Comparison of ENCODE assay signal across 26 cellular contexts in the genomic region with DNA sequence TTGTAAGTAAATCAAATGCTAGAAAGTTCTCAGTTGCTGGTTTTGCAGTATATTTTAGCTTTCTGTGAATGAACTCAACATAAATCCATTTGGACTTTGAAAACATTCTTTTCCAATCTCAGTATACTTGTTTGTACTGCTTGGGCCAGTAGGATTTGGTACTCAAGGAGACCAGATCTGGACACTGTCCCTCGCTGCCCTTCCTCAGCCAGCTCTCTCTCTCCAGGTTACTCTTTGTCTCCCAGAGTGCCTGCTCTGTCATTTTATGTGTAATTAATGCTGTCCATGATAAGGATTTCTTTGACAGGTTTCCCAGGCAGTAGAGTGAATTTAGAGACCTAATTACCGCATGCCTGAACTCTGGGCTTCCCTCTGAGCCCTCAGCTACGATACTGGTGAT.
"Had no signal": no experiment of that assay in that cellular context is flagged by ENCODE, and none has a peak within 500 bp of the region (broad histone marks: within the 10 kb centered on the region; RNA-seq: fewer than 3 reads in every experiment).

No MANE protein-coding gene starts in this region.

- H3K27me3 ChIP-seq: brain microvascular endothelial cell, cardiac muscle cell, Peyer's patch had no signal

- ATAC-seq: activated naive CD4-positive, alpha-beta T cell treated with anti-CD3 and anti-CD28 coated beads, Interleukin-2, amount 50 U/mL, for 72 hours; activated naive CD8-positive, alpha-beta T cell treated with anti-CD3 and anti-CD28 coated beads, Interleukin-2, amount 50 U/mL, for 24 hours; activated T-cell treated with anti-CD3 and anti-CD28 coated beads, Interleukin-2, amount 50 U/mL, for 4 hours; K562; T-helper 17 cell had no signal

- H3K4me3 ChIP-seq: cardiac muscle cell, K562, Peyer's patch had no signal

- H3K4me1 ChIP-seq: Peyer's patch had no signal

- H3K36me3 ChIP-seq: brain microvascular endothelial cell, cardiac muscle cell, Peyer's patch had no signal

- DNase-seq: activated B cell treated with CpG ODN at 0.5 μM for 24 hours; activated CD4-positive, alpha-beta T cell treated with anti-CD3 and anti-CD28 coated beads for 1 hour; activated CD4-positive, alpha-beta T cell treated with anti-CD3 and anti-CD28 coated beads, Interleukin-2, amount 10 ng/mL, durations not matched to agents 24 days and 14 days; activated CD4-positive, alpha-beta T cell treated with anti-CD3 and anti-CD28 coated beads, Interleukin-2, amount 50 U/mL, for 48 hours; activated CD8-positive, alpha-beta memory T cell treated with anti-CD3 and anti-CD28 coated beads for 24 hours; activated effector memory CD4-positive, alpha-beta T cell treated with anti-CD3 and anti-CD28 coated beads, Interleukin-2, amount 50 U/mL, for 16 hours; activated naive CD4-positive, alpha-beta T cell treated with Interleukin-2 at 50 U/mL for 16 hours; activated naive CD8-positive, alpha-beta T cell treated with anti-CD3 and anti-CD28 coated beads, Interleukin-2, amount 50 U/mL, for 24 hours; activated T-cell treated with anti-CD3 and anti-CD28 coated beads, Interleukin-2, amount 50 U/mL, for 4 hours; amniotic stem cell; brain microvascular endothelial cell; Kasumi-1; NCI-H1105 treated with DMSO at 0.1 percent for 48 hours; NCI-H1436 treated with DMSO at 0.1 percent for 48 hours; NCI-H187; NCI-H2081; NCI-H510A treated with DMSO at 0.1 percent for 48 hours; NCI-H69; Peyer's patch; SHP77 treated with DMSO at 0.1 percent for 48 hours; T-helper 17 cell; T-helper 9 cell had no signal

- H3K9me3 ChIP-seq: Peyer's patch had no signal

- H3K27ac ChIP-seq: brain microvascular endothelial cell, cardiac muscle cell, Peyer's patch, RWPE1 had no signal
